In the genomic region with DNA sequence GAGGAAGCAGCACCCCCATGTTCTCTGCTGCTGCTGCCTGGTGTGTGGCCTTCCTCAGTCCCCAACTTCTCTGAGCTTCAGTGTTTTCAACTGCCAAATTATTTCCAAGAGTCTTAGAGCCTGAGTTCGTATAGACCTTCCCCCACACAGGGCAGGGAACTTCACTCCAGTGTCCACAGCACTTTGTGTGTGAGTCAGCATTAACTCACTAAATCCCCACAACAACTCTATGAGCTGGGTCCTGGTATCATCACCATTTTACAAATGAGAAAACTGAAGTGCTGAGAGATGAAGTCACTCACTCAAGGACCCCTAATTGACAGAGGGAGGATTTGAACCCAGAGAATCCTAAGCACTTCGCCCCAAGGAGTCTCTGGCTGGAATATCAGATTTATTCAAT, we compare ENCODE assay signal across 21 cellular contexts. TPM values are rescaled to one million over a fixed set of nuclear protein-coding genes. Genes with fewer than 3 reads are reported as not detected.
DNase-seq lines count a peak whose midpoint lies in the region; ATAC-seq and TF ChIP-seq lines count a peak whose summit lies in the region.
"Had no signal": no experiment of that assay in that cellular context is flagged by ENCODE, and none has a peak within 500 bp of the region (broad histone marks: within the 10 kb centered on the region; RNA-seq: fewer than 3 reads in every experiment).

No MANE protein-coding gene starts in this region.

- in situ Hi-C loops in brain microvascular endothelial cell (cut with HindIII; ENCODE audit: low pct_ligation_motif_present, low sequenced_read_pairs), result loop anchor here (25.0 kb wide), 1 partner anchor 288 kb away; no protein-coding TSS in a partner anchor

- ATAC-seq in sciatic nerve, result no peak
- ATAC-seq in GM21723 (IDR thresholded peaks at IDR 0.05; ENCODE audit: unreplicated experiment), result no peak
- ATAC-seq: activated CD8-positive, alpha-beta T cell treated with anti-CD3 and anti-CD28 coated beads, Interleukin-2, amount 10 ng/mL, durations not matched to agents 7 days and 5 days; activated naive CD8-positive, alpha-beta T cell treated with anti-CD3 and anti-CD28 coated beads, Interleukin-2, amount 50 U/mL, for 24 hours; HCT116; left ventricle myocardium superior had no signal

- intact Hi-C loops in sciatic nerve (cut with DNase I), result no loop called here

- peak; percentile 62 for DNase-seq in ELR (ENCODE audit: low read depth)
- peak; percentile 35 for DNase-seq in LHCN-M2 (ENCODE audit: low read depth)
- peak; percentile 9 for DNase-seq in brain microvascular endothelial cell
- peak; percentile 11 for DNase-seq in non-pigmented ciliary epithelial cell (ENCODE audit: low read depth)
- no peak for DNase-seq in sciatic nerve (ENCODE audit: low spot score)
- no peak for DNase-seq in NCI-H524 (lab: John Stamatoyannopoulos, UW)
- no peak for DNase-seq in activated T-cell treated with anti-CD3 and anti-CD28 coated beads, Interleukin-2, amount 50 U/mL, for 48 hours
- DNase-seq: activated CD8-positive, alpha-beta T cell treated with anti-CD3 and anti-CD28 coated beads, Interleukin-2, amount 10 ng/mL, durations not matched to agents 7 days and 5 days; activated naive CD8-positive, alpha-beta T cell treated with anti-CD3 and anti-CD28 coated beads, Interleukin-2, amount 50 U/mL, for 24 hours; cerebellar nuclear complex; left ventricle myocardium superior; MV-4-11; NCI-H1930; NK-92 treated with Interleukin-12 subunit alpha and Interleukin-12 subunit beta, amount 100 ng/mL, for 24 hours; stimulated activated CD4-positive, alpha-beta T cell treated with anti-CD3 and anti-CD28 coated beads, Interleukin-4, amount 100 ng/mL, for 1 hour had no signal

- H3K27ac ChIP-seq in brain microvascular endothelial cell, result no peak overlapping the region
- H3K27ac ChIP-seq: parathyroid adenoma had no signal

- H3K36me3 ChIP-seq in brain microvascular endothelial cell (replicated peaks), result no peaks in the 10 kb centered on the region

- TF ChIP-seq CTCF in brain microvascular endothelial cell (IDR thresholded peaks at IDR 0.05; ENCODE audit: low read depth, low read length, missing control alignments), result no peak

- H3K27me3 ChIP-seq in brain microvascular endothelial cell (replicated peaks), result no peaks in the 10 kb centered on the region

- H3K4me3 ChIP-seq in brain microvascular endothelial cell (ENCODE audit: low read depth, low read length), result no peak overlapping the region

RNA-seq across cellular contexts. Expression of a gene that starts 48.3 kb away (rescaled TPM):
- total RNA-seq in LHCN-M2 (2014; rRNA removed) (0.06 TPM in 1 of 2 replicates, not detected in the other), sciatic nerve (9.1 TPM)
- polyA plus RNA-seq in LHCN-M2 (2012), result not detected
- total RNA-seq: activated CD8-positive, alpha-beta T cell treated with anti-CD3 and anti-CD28 coated beads, Interleukin-2, amount 10 ng/mL, durations not matched to agents 7 days and 5 days; activated T-helper 1 cell treated with anti-CD3 and anti-CD28 coated beads, Interleukin-12 subunit alpha, Interleukin-12 subunit beta, Interleukin-2, Interleukin-4 antibody, amounts not matched to agents 30 ng/mL and 10 ng/mL and 1 ng/mL, durations not matched to agents 14 hours and 24 hours and 36 hours; endothelial cell of umbilical vein had no signal
- polyA plus RNA-seq: BJ had no signal

Comparison
In these comparisons a context has a peak if more than half of its experiments do, and no peak if none do; other contexts are left out.
1. DNase-seq: peak in ELR (single experiment), LHCN-M2 (single experiment), brain microvascular endothelial cell (single experiment) and non-pigmented ciliary epithelial cell (single experiment); none in sciatic nerve (single experiment), NCI-H524 (0 of 2) and activated T-cell treated with anti-CD3 and anti-CD28 coated beads, Interleukin-2, amount 50 U/mL, for 48 hours (0 of 2).